8 cellular contexts compared by ENCODE assay signal in genomic region chr20:20837574-20838021, GRCh38.
DNase-seq lines count a peak whose midpoint lies in the region; ATAC-seq and TF ChIP-seq lines count a peak whose summit lies in the region.

No MANE protein-coding gene starts in this region.

- H2AFZ ChIP-seq in OCI-LY7 (ENCODE audit: low read length), result 0 out of 2 replicates have a peak overlapping the region, but pooled peaks have one; percentile 11

- H3K4me3 ChIP-seq in OCI-LY7 (ENCODE audit: low read depth, low read length, poor library complexity, severe bottlenecking) (no peak overlapping the region), adrenal gland (no peak overlapping the region), right atrium auricular region (peak overlapping the region in 1 of 2 donors; percentile 10)

- H3K4me1 ChIP-seq in OCI-LY7 (ENCODE audit: insufficient read depth, low read length, poor library complexity, severe bottlenecking) (no peaks in the 10 kb centered on the region), adrenal gland (replicated peaks in 1 of 2) (no peaks in the 10 kb centered on the region), right atrium auricular region (peaks cover 0 to 4% of the 10 kb centered on the region in 2 donors)

- H3K4me2 ChIP-seq in OCI-LY7 (ENCODE audit: low read length), result no peak overlapping the region

- CTCF ChIA-PET in OCI-LY7 (lab: Charles Lee; ENCODE audit: unreplicated experiment), result no interaction called here

- DNase-seq in DMS114 treated with DMSO at 0.1 percent for 48 hours (lab: John Stamatoyannopoulos, UW; ENCODE audit: unreplicated experiment) (peak; percentile 66), LHCN-M2 (ENCODE audit: low read depth) (peak; percentile 28), OCI-LY7 (ENCODE audit: low spot score) (peak; percentile 18), adrenal gland (peak; percentile 20 to 67 (median 48)), right atrium auricular region (ENCODE audit: low spot score) (peak; percentile 64), sciatic nerve (ENCODE audit: low spot score) (peak; percentile 77)

- 31 to 39% (median 33%) methylated on average over 19 of the region's 19 CpGs for WGBS in adrenal gland, 4 donors

- intact Hi-C loops in OCI-LY7 (cut with micrococcal nuclease; ENCODE audit: unreplicated experiment) (loop anchor here (5.0 kb wide), 1 partner anchor 670 kb away; no protein-coding TSS in a partner anchor), adrenal gland (cut with DNase I) (no loop called here), sciatic nerve (cut with DNase I) (no loop called here)

- no peaks in the 10 kb centered on the region for H3K9me2 ChIP-seq in OCI-LY7 (ENCODE audit: insufficient read depth, low read length)

- H3K36me3 ChIP-seq in OCI-LY7 (ENCODE audit: insufficient read depth, low read length), result no peaks in the 10 kb centered on the region
- H3K36me3 ChIP-seq in adrenal gland (replicated peaks in 1 of 2), result no peaks in the 10 kb centered on the region
- no peaks in the 10 kb centered on the region for H3K36me3 ChIP-seq in right atrium auricular region

- H3K9me3 ChIP-seq in OCI-LY7 (ENCODE audit: low read length) (no peaks in the 10 kb centered on the region), adrenal gland (replicated peaks in 1 of 3) (no peaks in the 10 kb centered on the region), right atrium auricular region (no peaks in the 10 kb centered on the region)

- no peaks in the 10 kb centered on the region for H4K20me1 ChIP-seq in OCI-LY7 (ENCODE audit: insufficient read depth, low read length)

- ATAC-seq in sciatic nerve (peak; percentile 63), HG03097 (IDR thresholded peaks at IDR 0.05; ENCODE audit: low FRiP score, unreplicated experiment) (no peak), GM19455 (IDR thresholded peaks at IDR 0.05; ENCODE audit: unreplicated experiment) (no peak)

- no TSS peak for BruUV-seq in OCI-LY7 (replicated peaks; lab: Mats Ljungman, UMichigan)

- no peak for TF ChIP-seq POLR2A in adrenal gland (IDR thresholded peaks at IDR 0.05)

- TF ChIP-seq CTCF in OCI-LY7 (conservative IDR thresholded peaks at IDR 0.05; ENCODE audit: low read length), result peak; percentile 80
- TF ChIP-seq CTCF in adrenal gland (IDR thresholded peaks at IDR 0.05), result peak; percentile 40 to 72 (median 56)
- peak; percentile 44 to 79 for TF ChIP-seq CTCF in right atrium auricular region (IDR thresholded peaks at IDR 0.05)

- POLR2A ChIA-PET in OCI-LY7 (lab: Charles Lee), result interaction anchor here (0.6 kb wide), 1 partner anchor 113 kb away, joined by 3 read pairs; no protein-coding TSS in a partner anchor

- H3K27ac ChIP-seq in OCI-LY7 (ENCODE audit: low read depth, low read length, poor library complexity, severe bottlenecking), result no peak overlapping the region
- H3K27ac ChIP-seq in adrenal gland, result no peak overlapping the region
- no peak overlapping the region for H3K27ac ChIP-seq in right atrium auricular region

- no peaks in the 10 kb centered on the region for H3K27me3 ChIP-seq in adrenal gland
- no peaks in the 10 kb centered on the region for H3K27me3 ChIP-seq in right atrium auricular region

- H3K79me2 ChIP-seq in OCI-LY7 (ENCODE audit: insufficient read depth, low read depth, low read length), result no peaks in the 10 kb centered on the region

Comparison
In these comparisons a context has a peak if more than half of its experiments do, and no peak if none do; other contexts are left out.
1. DNase-seq: peak in every context shown above with its lines; median percentile 77 in sciatic nerve; 66 in DMS114 treated with DMSO at 0.1 percent for 48 hours; 64 in right atrium auricular region; 48 in adrenal gland; 28 in LHCN-M2; 18 in OCI-LY7.